In genomic region chr2:230932556-230933511, GRCh38 we compare ENCODE assay signal across 9 cellular contexts. TPM values are rescaled to one million over a fixed set of nuclear protein-coding genes. Genes with fewer than 3 reads are reported as not detected.
DNase-seq lines count a peak whose midpoint lies in the region; ATAC-seq and TF ChIP-seq lines count a peak whose summit lies in the region.
"Had no signal": no experiment of that assay in that cellular context is flagged by ENCODE, and none has a peak within 500 bp of the region (broad histone marks: within the 10 kb centered on the region; RNA-seq: fewer than 3 reads in every experiment).

No MANE protein-coding gene starts in this region.

- no peak overlapping the region for H3K4me3 ChIP-seq in IMR-90 (ENCODE audit: insufficient read depth, low read depth, low read length)
- H3K4me3 ChIP-seq: esophagus squamous epithelium, SK-N-MC had no signal

- no peak overlapping the region for H3K56ac ChIP-seq in IMR-90 (ENCODE audit: extremely low read depth, insufficient read depth, low read length)

- CTCF ChIA-PET in IMR-90 (lab: Yijun Ruan, JAX) = no interaction called here

- H3K23ac ChIP-seq in IMR-90 (ENCODE audit: low read depth, low read length) = no peak overlapping the region

- no peak overlapping the region for H3K4ac ChIP-seq in IMR-90 (ENCODE audit: low read depth, low read length)

- H3K18ac ChIP-seq in IMR-90 (ENCODE audit: low read depth, low read length) = no peak overlapping the region

- TF ChIP-seq CTCF in IMR-90 (conservative IDR thresholded peaks at IDR 0.05; ENCODE audit: low read depth, low read length) = no peak

- no peak overlapping the region for H2BK20ac ChIP-seq in IMR-90 (ENCODE audit: low read depth, low read length)

- TF ChIP-seq POLR2A in IMR-90 (IDR thresholded peaks at IDR 0.05; ENCODE audit: low read depth, low read length) = no peak

- no peak overlapping the region for H2AK9ac ChIP-seq in IMR-90 (replicated peaks; ENCODE audit: low read depth, low read length, poor library complexity)

- H3K27me3 ChIP-seq in IMR-90 (ENCODE audit: control insufficient read depth, insufficient read depth, low read length) = peaks cover 24% of the 10 kb centered on the region

- intact Hi-C loops in IMR-90 (cut with micrococcal nuclease) = no loop called here

- H3K79me1 ChIP-seq in IMR-90 (ENCODE audit: low read depth in 1 of 2, low read length in 2 of 2) = no peaks in the 10 kb centered on the region

- no peak overlapping the region for H2AK5ac ChIP-seq in IMR-90 (ENCODE audit: low read depth, low read length)

- WGBS in IMR-90 (ENCODE audit: extremely low coverage in 2 of 2, insufficient read length in 1 of 2), 2 experiments = 53% methylated on average over 12 of the region's 22 CpGs; no CpG with 5 or more reads in 1 of the 2 experiments

- H3K9ac ChIP-seq in IMR-90 (ENCODE audit: low read depth, low read length) = no peak overlapping the region

- H3K4me2 ChIP-seq in IMR-90 (ENCODE audit: low read depth, low read length) = no peak overlapping the region

- no peak overlapping the region for H2BK5ac ChIP-seq in IMR-90 (ENCODE audit: low read depth, low read length, poor library complexity, severe bottlenecking)

- dilution Hi-C loops in IMR-90 (cut with HindIII; ENCODE audit: low sequenced_read_pairs, unreplicated experiment) = no loop called here

- H2BK120ac ChIP-seq in IMR-90 (ENCODE audit: low read depth, low read length) = no peak overlapping the region

- DNase-seq in IMR-90 (peak; percentile 28), iPS-NIHi7 (ENCODE audit: extremely low spot score) (peak; percentile 49), MV-4-11 (lab: John Stamatoyannopoulos, UW) (no peak)
- peak; percentile 2 for DNase-seq in stimulated activated naive CD8-positive, alpha-beta T cell treated with anti-CD3 and anti-CD28 coated beads, Interleukin-15, Interleukin-2, amounts not matched to agents 100 U/mL and 50 U/mL, for 24 hours
- DNase-seq: esophagus squamous epithelium had no signal

- H3K9me1 ChIP-seq in IMR-90 (ENCODE audit: insufficient read depth, low read length) = no peaks in the 10 kb centered on the region

- H3K36me3 ChIP-seq in IMR-90 (ENCODE audit: control insufficient read depth, insufficient read depth, low read length) = no peaks in the 10 kb centered on the region
- H3K36me3 ChIP-seq: esophagus squamous epithelium had no signal

- H4K8ac ChIP-seq in IMR-90 (ENCODE audit: low read depth in 2 of 2, low read length in 2 of 2) = no peak overlapping the region; a peak in 1 of 4 replicates

- no peaks in the 10 kb centered on the region for H3K9me3 ChIP-seq in IMR-90 (ENCODE audit: control insufficient read depth, insufficient read depth, low read length)

- peak; percentile 79 for ATAC-seq in IMR-90 (ENCODE audit: low read depth)
- no peak for ATAC-seq in stimulated activated naive CD8-positive, alpha-beta T cell treated with anti-CD3 and anti-CD28 coated beads, Interleukin-15, Interleukin-2, amounts not matched to agents 100 U/mL and 50 U/mL, for 24 hours
- no peak for ATAC-seq in HG02884 (IDR thresholded peaks at IDR 0.05; ENCODE audit: unreplicated experiment)
- no peak for ATAC-seq in GM18858 (IDR thresholded peaks at IDR 0.05; ENCODE audit: unreplicated experiment)

- H2AFZ ChIP-seq in IMR-90 (replicated peaks; ENCODE audit: low read length, poor library complexity) = peak overlapping the region; percentile 73

- TF ChIP-seq RAD21 in IMR-90 (IDR thresholded peaks at IDR 0.05; ENCODE audit: low read length) = no peak

- H3K14ac ChIP-seq in IMR-90 (replicated peaks; ENCODE audit: low read depth, low read length) = no peak overlapping the region

- in situ Hi-C loops in IMR-90 (cut with MboI; ENCODE audit: low sequenced_read_pairs) = no loop called here

- H3K27ac ChIP-seq in IMR-90 (ENCODE audit: insufficient read depth, low read length) (no peak overlapping the region), angular gyrus (ENCODE audit: low read depth, low read length) (peak overlapping the region; percentile 77)
- H3K27ac ChIP-seq: esophagus squamous epithelium, SK-N-MC had no signal

- H4K5ac ChIP-seq in IMR-90 (ENCODE audit: low read depth, low read length) = no peak overlapping the region

- no peak overlapping the region for H2BK15ac ChIP-seq in IMR-90 (ENCODE audit: low read depth, low read length)

- POLR2A ChIA-PET in IMR-90 (lab: Charles Lee; ENCODE audit: unreplicated experiment) = interaction anchor here (0.5 kb wide), 1 partner anchor 49 kb away, joined by 10 read pairs; no protein-coding TSS in a partner anchor

- no peaks in the 10 kb centered on the region for H4K20me1 ChIP-seq in IMR-90 (ENCODE audit: insufficient read depth, low read length)

- H3K4me1 ChIP-seq in IMR-90 (ENCODE audit: control insufficient read depth, insufficient read depth, low read length) = no peaks in the 10 kb centered on the region

- BruUV-seq in IMR-90 (replicated peaks; lab: Mats Ljungman, UMichigan) = no TSS peak

- H4K91ac ChIP-seq in IMR-90 (ENCODE audit: insufficient read depth, low read depth, low read length) = no peak overlapping the region

TF ChIP-seq in IMR-90, 13 proteins besides CTCF, POLR2A, EP300 and RAD21:
- TF ChIP-seq RFX5 (IDR thresholded peaks at IDR 0.05; ENCODE audit: low read depth, low read length) = no peak
- no peak for TF ChIP-seq MAZ (IDR thresholded peaks at IDR 0.05; ENCODE audit: borderline replicate concordance, low read depth, low read length)
- no peak for TF ChIP-seq CHD1 (IDR thresholded peaks at IDR 0.05; ENCODE audit: low read depth, low read length)

RNA-seq across cellular contexts. Expression of gene GPR55, which starts 7.8 kb away (rescaled TPM):
- not detected in 2 replicates for total RNA-seq in IMR-90 (2012; rRNA removed)
- polyA plus RNA-seq in IMR-90 (2012; rRNA removed) = 0.03 TPM in 1 of 2 replicates, not detected in the other
- not detected in 2 replicates for polyA plus RNA-seq in IMR-90 (2012; cell fraction: cytosol; rRNA removed)
- polyA plus RNA-seq in IMR-90 (2012; cell fraction: nucleus; rRNA removed; ENCODE audit: low replicate concordance) = 0.02 and 0.05 TPM in 2 replicates
